Comparison of ENCODE assay signal across 8 cellular contexts in genomic region chr9:37485389-37486255, GRCh38. TPM values are rescaled to one million over a fixed set of nuclear protein-coding genes. Genes with fewer than 3 reads are reported as not detected.
DNase-seq lines count a peak whose midpoint lies in the region; ATAC-seq and TF ChIP-seq lines count a peak whose summit lies in the region.

TSS of gene POLR1E (plus strand) at chr9:37485948. CDS start at chr9:37486048, 100 bp downstream.

- peaks cover 21% of the 10 kb centered on the region for H3K79me2 ChIP-seq in osteoblast (ENCODE audit: insufficient read depth, low read length)

- H3K36me3 Mint-ChIP-seq in activated naive CD4-positive, alpha-beta T cell treated with anti-CD3 and anti-CD28 coated beads, Interleukin-2, amount 50 U/mL, for 72 hours: peaks cover 23 to 24% of the 10 kb centered on the region in 2 donors

- peak within 1 kb of the TSS; percentile 85 for H3K4me3 ChIP-seq in osteoblast (ENCODE audit: insufficient read depth, low read length)
- H3K4me3 ChIP-seq in testis: peak within 1 kb of the TSS; percentile 75 to 79

- peak within 1 kb of the TSS; percentile 92 to 95 for H3K27ac Mint-ChIP-seq in activated naive CD4-positive, alpha-beta T cell treated with anti-CD3 and anti-CD28 coated beads, Interleukin-2, amount 50 U/mL, for 72 hours

- H3K27ac ChIP-seq in osteoblast (ENCODE audit: low read depth, low read length): peak within 1 kb of the TSS; percentile 90
- H3K27ac ChIP-seq in testis: peak within 1 kb of the TSS; percentile 47 to 71

- TF ChIP-seq CTCF in GM10266 (IDR thresholded peaks at IDR 0.05; ENCODE audit: control insufficient read depth, insufficient read depth, low read depth, missing control alignments) (no peak), osteoblast (IDR thresholded peaks at IDR 0.05; ENCODE audit: extremely low read depth, low read depth, low read length) (no peak), testis (IDR thresholded peaks at IDR 0.05) (no peak)

- 1 to 4% methylated on average over 22 to 53 of the region's 56 CpGs for WGBS in testis, 2 donors

- H3K4me1 ChIP-seq in osteoblast (ENCODE audit: insufficient read depth, low read length) (peaks cover 23% of the 10 kb centered on the region), testis (peaks cover 16% of the 10 kb centered on the region)

- H3K9me3 ChIP-seq in osteoblast (ENCODE audit: low read depth, low read length) (no peaks in the 10 kb centered on the region), testis (no peaks in the 10 kb centered on the region)

- peak; percentile 97 for DNase-seq in GM10266 (ENCODE audit: extremely low spot score)
- peak; percentile 90 for DNase-seq in NCI-H1105 (lab: John Stamatoyannopoulos, UW)
- peak; percentile 82 for DNase-seq in SKM-1 (lab: John Stamatoyannopoulos, UW; ENCODE audit: unreplicated experiment)
- DNase-seq in activated naive CD4-positive, alpha-beta T cell treated with anti-CD3 and anti-CD28 coated beads, Interleukin-2, amount 50 U/mL, for 72 hours (ENCODE audit: low spot score in 2 of 2): peak; percentile 97 to 98
- DNase-seq in glomerular visceral epithelial cell (ENCODE audit: extremely low spot score): peak; percentile 97
- peak; percentile 97 for DNase-seq in osteoblast (ENCODE audit: insufficient read length, low spot score, missing footprints)
- peak; percentile 98 for DNase-seq in testis

- H2AFZ ChIP-seq in osteoblast (ENCODE audit: low read length): peak within 1 kb of the TSS; percentile 95

- peaks cover 4% of the 10 kb centered on the region for H3K27me3 ChIP-seq in osteoblast (ENCODE audit: insufficient read depth, low read length)
- H3K27me3 ChIP-seq in testis: no peaks in the 10 kb centered on the region

- intact Hi-C loops in testis (cut with DNase I; ENCODE audit: low total_unique reads): no loop called here

- no peak for TF ChIP-seq POLR2A in testis (IDR thresholded peaks at IDR 0.05)

- peaks cover 0 to 4% of the 10 kb centered on the region in 2 donors for H3K9me3 Mint-ChIP-seq in activated naive CD4-positive, alpha-beta T cell treated with anti-CD3 and anti-CD28 coated beads, Interleukin-2, amount 50 U/mL, for 72 hours

- H3K36me3 ChIP-seq in osteoblast (ENCODE audit: insufficient read depth, low read length) (peaks cover 25% of the 10 kb centered on the region), testis (ENCODE audit: low read depth, missing control alignments) (no peaks in the 10 kb centered on the region)

- peak; percentile 96 for ATAC-seq in HG02623 (IDR thresholded peaks at IDR 0.05; ENCODE audit: unreplicated experiment)
- peak; percentile 96 to 98 for ATAC-seq in activated naive CD4-positive, alpha-beta T cell treated with anti-CD3 and anti-CD28 coated beads, Interleukin-2, amount 50 U/mL, for 72 hours

- peak within 1 kb of the TSS; percentile 98 for H3K4me2 ChIP-seq in osteoblast (ENCODE audit: insufficient read depth, low read length)

- H4K20me1 ChIP-seq in osteoblast (ENCODE audit: insufficient read depth, low read length): peaks cover 6% of the 10 kb centered on the region

RNA-seq across cellular contexts. Expression of gene POLR1E, which starts in this region (rescaled TPM):
- 10 to 100 TPM; 60.3 to 66.6 TPM for total RNA-seq in activated naive CD4-positive, alpha-beta T cell treated with anti-CD3 and anti-CD28 coated beads, Interleukin-2, amount 50 U/mL, for 72 hours
- total RNA-seq in osteoblast (25.3 and 33.3 TPM in 2 replicates), testis (10 to 100 TPM; 18.6 to 23.8 TPM)
- polyA plus RNA-seq in testis (ENCODE audit: insufficient read depth, low read depth, low replicate concordance): 20.6 TPM

Comparison
In these comparisons a context has a peak if more than half of its experiments do, and no peak if none do; other contexts are left out.
1. Peak in every context shown above with its lines: DNase-seq, ATAC-seq, H3K4me3 ChIP-seq and H3K27ac ChIP-seq.